1 cellular context compared by ENCODE assay signal in genomic region chr15:41825572-41826535, GRCh38.
TF ChIP-seq lines count a peak whose summit lies in the region.

No MANE protein-coding gene starts in this region.

TF ChIP-seq in HepG2, 621 proteins besides CTCF, POLR2A, EP300 and RAD21:
- TF ChIP-seq ZNF264 (CRISPR knock-in tag; IDR thresholded peaks at IDR 0.05) (no peak), ZNF441 (CRISPR knock-in tag; IDR thresholded peaks at IDR 0.05; ENCODE audit: borderline replicate concordance) (no peak), ZNF562 (CRISPR knock-in tag; IDR thresholded peaks at IDR 0.05; ENCODE audit: borderline replicate concordance) (no peak), ZNF75D (CRISPR knock-in tag; IDR thresholded peaks at IDR 0.05; ENCODE audit: borderline replicate concordance) (no peak), RNF2 (conservative IDR thresholded peaks at IDR 0.05; ENCODE audit: low read depth) (no peak), SOX6 (IDR thresholded peaks at IDR 0.05) (no peak), SOX6 (CRISPR knock-in tag; IDR thresholded peaks at IDR 0.05) (no peak), TOPORS (CRISPR knock-in tag; IDR thresholded peaks at IDR 0.05) (no peak), MTA3 (CRISPR knock-in tag; IDR thresholded peaks at IDR 0.05) (no peak), YEATS2 (CRISPR knock-in tag; IDR thresholded peaks at IDR 0.05; ENCODE audit: borderline replicate concordance) (no peak), ZSCAN21 (CRISPR knock-in tag; IDR thresholded peaks at IDR 0.05; ENCODE audit: borderline replicate concordance) (no peak), FOXC1 (CRISPR knock-in tag; IDR thresholded peaks at IDR 0.05; ENCODE audit: borderline replicate concordance) (no peak)
- TF ChIP-seq, protein P1, sequence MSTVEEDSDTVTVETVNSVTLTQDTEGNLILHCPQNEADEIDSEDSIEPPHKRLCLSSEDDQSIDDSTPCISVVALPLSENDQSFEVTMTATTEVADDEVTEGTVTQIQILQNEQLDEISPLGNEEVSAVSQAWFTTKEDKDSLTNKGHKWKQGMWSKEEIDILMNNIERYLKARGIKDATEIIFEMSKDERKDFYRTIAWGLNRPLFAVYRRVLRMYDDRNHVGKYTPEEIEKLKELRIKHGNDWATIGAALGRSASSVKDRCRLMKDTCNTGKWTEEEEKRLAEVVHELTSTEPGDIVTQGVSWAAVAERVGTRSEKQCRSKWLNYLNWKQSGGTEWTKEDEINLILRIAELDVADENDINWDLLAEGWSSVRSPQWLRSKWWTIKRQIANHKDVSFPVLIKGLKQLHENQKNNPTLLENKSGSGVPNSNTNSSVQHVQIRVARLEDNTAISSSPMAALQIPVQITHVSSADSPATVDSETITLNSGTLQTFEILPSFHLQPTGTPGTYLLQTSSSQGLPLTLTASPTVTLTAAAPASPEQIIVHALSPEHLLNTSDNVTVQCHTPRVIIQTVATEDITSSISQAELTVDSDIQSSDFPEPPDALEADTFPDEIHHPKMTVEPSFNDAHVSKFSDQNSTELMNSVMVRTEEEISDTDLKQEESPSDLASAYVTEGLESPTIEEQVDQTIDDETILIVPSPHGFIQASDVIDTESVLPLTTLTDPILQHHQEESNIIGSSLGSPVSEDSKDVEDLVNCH (CRISPR knock-in tag; IDR thresholded peaks at IDR 0.05), result no peak
